In the genomic region with DNA sequence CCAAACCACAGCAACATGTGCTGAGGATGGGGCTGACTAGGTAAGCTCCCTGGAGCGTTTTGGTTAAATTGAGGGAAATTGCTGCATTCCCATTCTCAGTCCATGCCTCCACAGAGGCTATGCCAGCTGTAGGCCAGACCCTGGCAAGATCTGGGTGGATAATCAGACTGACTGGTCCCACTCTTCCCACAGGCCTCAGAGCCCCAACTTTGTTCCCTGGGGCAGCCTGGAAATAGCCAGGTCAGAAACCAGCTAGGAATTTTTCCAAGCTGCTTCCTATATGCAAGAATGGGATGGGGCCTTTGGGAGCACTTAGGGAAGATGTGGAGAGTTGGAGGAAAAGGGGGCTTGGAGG, we compare ENCODE assay signal across 1 cellular context.
TF ChIP-seq lines count a peak whose summit lies in the region.

No MANE protein-coding gene starts in this region.

TF ChIP-seq in HepG2, 621 proteins besides CTCF, POLR2A, EP300 and RAD21 (continues in another document):
- no peak for TF ChIP-seq ADNP (CRISPR knock-in tag; IDR thresholded peaks at IDR 0.05)
- no peak for TF ChIP-seq ZNF781 (CRISPR knock-in tag; IDR thresholded peaks at IDR 0.05; ENCODE audit: borderline replicate concordance, not compliant biosample characterization)
- TF ChIP-seq, protein P1, sequence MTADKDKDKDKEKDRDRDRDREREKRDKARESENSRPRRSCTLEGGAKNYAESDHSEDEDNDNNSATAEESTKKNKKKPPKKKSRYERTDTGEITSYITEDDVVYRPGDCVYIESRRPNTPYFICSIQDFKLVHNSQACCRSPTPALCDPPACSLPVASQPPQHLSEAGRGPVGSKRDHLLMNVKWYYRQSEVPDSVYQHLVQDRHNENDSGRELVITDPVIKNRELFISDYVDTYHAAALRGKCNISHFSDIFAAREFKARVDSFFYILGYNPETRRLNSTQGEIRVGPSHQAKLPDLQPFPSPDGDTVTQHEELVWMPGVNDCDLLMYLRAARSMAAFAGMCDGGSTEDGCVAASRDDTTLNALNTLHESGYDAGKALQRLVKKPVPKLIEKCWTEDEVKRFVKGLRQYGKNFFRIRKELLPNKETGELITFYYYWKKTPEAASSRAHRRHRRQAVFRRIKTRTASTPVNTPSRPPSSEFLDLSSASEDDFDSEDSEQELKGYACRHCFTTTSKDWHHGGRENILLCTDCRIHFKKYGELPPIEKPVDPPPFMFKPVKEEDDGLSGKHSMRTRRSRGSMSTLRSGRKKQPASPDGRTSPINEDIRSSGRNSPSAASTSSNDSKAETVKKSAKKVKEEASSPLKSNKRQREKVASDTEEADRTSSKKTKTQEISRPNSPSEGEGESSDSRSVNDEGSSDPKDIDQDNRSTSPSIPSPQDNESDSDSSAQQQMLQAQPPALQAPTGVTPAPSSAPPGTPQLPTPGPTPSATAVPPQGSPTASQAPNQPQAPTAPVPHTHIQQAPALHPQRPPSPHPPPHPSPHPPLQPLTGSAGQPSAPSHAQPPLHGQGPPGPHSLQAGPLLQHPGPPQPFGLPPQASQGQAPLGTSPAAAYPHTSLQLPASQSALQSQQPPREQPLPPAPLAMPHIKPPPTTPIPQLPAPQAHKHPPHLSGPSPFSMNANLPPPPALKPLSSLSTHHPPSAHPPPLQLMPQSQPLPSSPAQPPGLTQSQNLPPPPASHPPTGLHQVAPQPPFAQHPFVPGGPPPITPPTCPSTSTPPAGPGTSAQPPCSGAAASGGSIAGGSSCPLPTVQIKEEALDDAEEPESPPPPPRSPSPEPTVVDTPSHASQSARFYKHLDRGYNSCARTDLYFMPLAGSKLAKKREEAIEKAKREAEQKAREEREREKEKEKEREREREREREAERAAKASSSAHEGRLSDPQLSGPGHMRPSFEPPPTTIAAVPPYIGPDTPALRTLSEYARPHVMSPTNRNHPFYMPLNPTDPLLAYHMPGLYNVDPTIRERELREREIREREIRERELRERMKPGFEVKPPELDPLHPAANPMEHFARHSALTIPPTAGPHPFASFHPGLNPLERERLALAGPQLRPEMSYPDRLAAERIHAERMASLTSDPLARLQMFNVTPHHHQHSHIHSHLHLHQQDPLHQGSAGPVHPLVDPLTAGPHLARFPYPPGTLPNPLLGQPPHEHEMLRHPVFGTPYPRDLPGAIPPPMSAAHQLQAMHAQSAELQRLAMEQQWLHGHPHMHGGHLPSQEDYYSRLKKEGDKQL (CRISPR knock-in tag; IDR thresholded peaks at IDR 0.05; ENCODE audit: low read depth): no peak
- TF ChIP-seq REPIN1 (CRISPR knock-in tag; IDR thresholded peaks at IDR 0.05; ENCODE audit: borderline replicate concordance, low read depth): no peak
- no peak for TF ChIP-seq THYN1 (CRISPR knock-in tag; IDR thresholded peaks at IDR 0.05; ENCODE audit: borderline replicate concordance, low read depth)
- TF ChIP-seq FLYWCH1 (CRISPR knock-in tag; IDR thresholded peaks at IDR 0.05): no peak
- TF ChIP-seq SALL1 (CRISPR knock-in tag; IDR thresholded peaks at IDR 0.05): peak; percentile 2; the same call in 1 of the 2 replicates
- TF ChIP-seq, protein P2, sequence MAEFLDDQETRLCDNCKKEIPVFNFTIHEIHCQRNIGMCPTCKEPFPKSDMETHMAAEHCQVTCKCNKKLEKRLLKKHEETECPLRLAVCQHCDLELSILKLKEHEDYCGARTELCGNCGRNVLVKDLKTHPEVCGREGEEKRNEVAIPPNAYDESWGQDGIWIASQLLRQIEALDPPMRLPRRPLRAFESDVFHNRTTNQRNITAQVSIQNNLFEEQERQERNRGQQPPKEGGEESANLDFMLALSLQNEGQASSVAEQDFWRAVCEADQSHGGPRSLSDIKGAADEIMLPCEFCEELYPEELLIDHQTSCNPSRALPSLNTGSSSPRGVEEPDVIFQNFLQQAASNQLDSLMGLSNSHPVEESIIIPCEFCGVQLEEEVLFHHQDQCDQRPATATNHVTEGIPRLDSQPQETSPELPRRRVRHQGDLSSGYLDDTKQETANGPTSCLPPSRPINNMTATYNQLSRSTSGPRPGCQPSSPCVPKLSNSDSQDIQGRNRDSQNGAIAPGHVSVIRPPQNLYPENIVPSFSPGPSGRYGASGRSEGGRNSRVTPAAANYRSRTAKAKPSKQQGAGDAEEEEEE (CRISPR knock-in tag; IDR thresholded peaks at IDR 0.05; ENCODE audit: borderline replicate concordance): no peak
- TF ChIP-seq ZNF343 (CRISPR knock-in tag; IDR thresholded peaks at IDR 0.05): no peak
- no peak for TF ChIP-seq TBX2 (CRISPR knock-in tag; IDR thresholded peaks at IDR 0.05; ENCODE audit: borderline replicate concordance)
- TF ChIP-seq ZNF569 (CRISPR knock-in tag; IDR thresholded peaks at IDR 0.05; ENCODE audit: borderline replicate concordance): no peak
- TF ChIP-seq ZNF136 (CRISPR knock-in tag; IDR thresholded peaks at IDR 0.05; ENCODE audit: low read depth): no peak
- TF ChIP-seq, protein P3, sequence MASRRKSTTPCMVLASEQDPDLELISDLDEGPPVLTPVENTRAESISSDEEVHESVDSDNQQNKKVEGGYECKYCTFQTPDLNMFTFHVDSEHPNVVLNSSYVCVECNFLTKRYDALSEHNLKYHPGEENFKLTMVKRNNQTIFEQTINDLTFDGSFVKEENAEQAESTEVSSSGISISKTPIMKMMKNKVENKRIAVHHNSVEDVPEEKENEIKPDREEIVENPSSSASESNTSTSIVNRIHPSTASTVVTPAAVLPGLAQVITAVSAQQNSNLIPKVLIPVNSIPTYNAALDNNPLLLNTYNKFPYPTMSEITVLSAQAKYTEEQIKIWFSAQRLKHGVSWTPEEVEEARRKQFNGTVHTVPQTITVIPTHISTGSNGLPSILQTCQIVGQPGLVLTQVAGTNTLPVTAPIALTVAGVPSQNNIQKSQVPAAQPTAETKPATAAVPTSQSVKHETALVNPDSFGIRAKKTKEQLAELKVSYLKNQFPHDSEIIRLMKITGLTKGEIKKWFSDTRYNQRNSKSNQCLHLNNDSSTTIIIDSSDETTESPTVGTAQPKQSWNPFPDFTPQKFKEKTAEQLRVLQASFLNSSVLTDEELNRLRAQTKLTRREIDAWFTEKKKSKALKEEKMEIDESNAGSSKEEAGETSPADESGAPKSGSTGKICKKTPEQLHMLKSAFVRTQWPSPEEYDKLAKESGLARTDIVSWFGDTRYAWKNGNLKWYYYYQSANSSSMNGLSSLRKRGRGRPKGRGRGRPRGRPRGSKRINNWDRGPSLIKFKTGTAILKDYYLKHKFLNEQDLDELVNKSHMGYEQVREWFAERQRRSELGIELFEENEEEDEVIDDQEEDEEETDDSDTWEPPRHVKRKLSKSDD (CRISPR knock-in tag; IDR thresholded peaks at IDR 0.05; ENCODE audit: low read depth): no peak
- TF ChIP-seq ATAD3A (CRISPR knock-in tag; IDR thresholded peaks at IDR 0.05): no peak
- 0 out of 2 replicates have a peak, but pooled peaks have one; percentile 50 for TF ChIP-seq ZNF709 (CRISPR knock-in tag; IDR thresholded peaks at IDR 0.05)
- no peak for TF ChIP-seq ZNF567 (CRISPR knock-in tag; IDR thresholded peaks at IDR 0.05; ENCODE audit: borderline replicate concordance)
- TF ChIP-seq, protein P4, sequence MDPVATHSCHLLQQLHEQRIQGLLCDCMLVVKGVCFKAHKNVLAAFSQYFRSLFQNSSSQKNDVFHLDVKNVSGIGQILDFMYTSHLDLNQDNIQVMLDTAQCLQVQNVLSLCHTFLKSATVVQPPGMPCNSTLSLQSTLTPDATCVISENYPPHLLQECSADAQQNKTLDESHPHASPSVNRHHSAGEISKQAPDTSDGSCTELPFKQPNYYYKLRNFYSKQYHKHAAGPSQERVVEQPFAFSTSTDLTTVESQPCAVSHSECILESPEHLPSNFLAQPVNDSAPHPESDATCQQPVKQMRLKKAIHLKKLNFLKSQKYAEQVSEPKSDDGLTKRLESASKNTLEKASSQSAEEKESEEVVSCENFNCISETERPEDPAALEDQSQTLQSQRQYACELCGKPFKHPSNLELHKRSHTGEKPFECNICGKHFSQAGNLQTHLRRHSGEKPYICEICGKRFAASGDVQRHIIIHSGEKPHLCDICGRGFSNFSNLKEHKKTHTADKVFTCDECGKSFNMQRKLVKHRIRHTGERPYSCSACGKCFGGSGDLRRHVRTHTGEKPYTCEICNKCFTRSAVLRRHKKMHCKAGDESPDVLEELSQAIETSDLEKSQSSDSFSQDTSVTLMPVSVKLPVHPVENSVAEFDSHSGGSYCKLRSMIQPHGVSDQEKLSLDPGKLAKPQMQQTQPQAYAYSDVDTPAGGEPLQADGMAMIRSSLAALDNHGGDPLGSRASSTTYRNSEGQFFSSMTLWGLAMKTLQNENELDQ (CRISPR knock-in tag; IDR thresholded peaks at IDR 0.05; ENCODE audit: borderline replicate concordance): no peak
- no peak for TF ChIP-seq ZNF749 (CRISPR knock-in tag; IDR thresholded peaks at IDR 0.05; ENCODE audit: borderline replicate concordance)
- no peak for TF ChIP-seq ZMAT3 (CRISPR knock-in tag; conservative IDR thresholded peaks at IDR 0.05)
- TF ChIP-seq GATA4 (IDR thresholded peaks at IDR 0.05; ENCODE audit: borderline replicate concordance, low read depth): no peak
- no peak for TF ChIP-seq ZNF484 (CRISPR knock-in tag; IDR thresholded peaks at IDR 0.05; ENCODE audit: borderline replicate concordance, low read depth)
- TF ChIP-seq, protein P5, sequence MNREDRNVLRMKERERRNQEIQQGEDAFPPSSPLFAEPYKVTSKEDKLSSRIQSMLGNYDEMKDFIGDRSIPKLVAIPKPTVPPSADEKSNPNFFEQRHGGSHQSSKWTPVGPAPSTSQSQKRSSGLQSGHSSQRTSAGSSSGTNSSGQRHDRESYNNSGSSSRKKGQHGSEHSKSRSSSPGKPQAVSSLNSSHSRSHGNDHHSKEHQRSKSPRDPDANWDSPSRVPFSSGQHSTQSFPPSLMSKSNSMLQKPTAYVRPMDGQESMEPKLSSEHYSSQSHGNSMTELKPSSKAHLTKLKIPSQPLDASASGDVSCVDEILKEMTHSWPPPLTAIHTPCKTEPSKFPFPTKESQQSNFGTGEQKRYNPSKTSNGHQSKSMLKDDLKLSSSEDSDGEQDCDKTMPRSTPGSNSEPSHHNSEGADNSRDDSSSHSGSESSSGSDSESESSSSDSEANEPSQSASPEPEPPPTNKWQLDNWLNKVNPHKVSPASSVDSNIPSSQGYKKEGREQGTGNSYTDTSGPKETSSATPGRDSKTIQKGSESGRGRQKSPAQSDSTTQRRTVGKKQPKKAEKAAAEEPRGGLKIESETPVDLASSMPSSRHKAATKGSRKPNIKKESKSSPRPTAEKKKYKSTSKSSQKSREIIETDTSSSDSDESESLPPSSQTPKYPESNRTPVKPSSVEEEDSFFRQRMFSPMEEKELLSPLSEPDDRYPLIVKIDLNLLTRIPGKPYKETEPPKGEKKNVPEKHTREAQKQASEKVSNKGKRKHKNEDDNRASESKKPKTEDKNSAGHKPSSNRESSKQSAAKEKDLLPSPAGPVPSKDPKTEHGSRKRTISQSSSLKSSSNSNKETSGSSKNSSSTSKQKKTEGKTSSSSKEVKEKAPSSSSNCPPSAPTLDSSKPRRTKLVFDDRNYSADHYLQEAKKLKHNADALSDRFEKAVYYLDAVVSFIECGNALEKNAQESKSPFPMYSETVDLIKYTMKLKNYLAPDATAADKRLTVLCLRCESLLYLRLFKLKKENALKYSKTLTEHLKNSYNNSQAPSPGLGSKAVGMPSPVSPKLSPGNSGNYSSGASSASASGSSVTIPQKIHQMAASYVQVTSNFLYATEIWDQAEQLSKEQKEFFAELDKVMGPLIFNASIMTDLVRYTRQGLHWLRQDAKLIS (CRISPR knock-in tag; IDR thresholded peaks at IDR 0.05): no peak
- TF ChIP-seq ZFP36 (IDR thresholded peaks at IDR 0.05; ENCODE audit: borderline replicate concordance, low read depth, low read length, partially characterized antibody): no peak
- TF ChIP-seq EED (CRISPR knock-in tag; IDR thresholded peaks at IDR 0.05): no peak
- no peak for TF ChIP-seq WIZ (CRISPR knock-in tag; IDR thresholded peaks at IDR 0.05)
- no peak for TF ChIP-seq KDM4B (CRISPR knock-in tag; IDR thresholded peaks at IDR 0.05)
- no peak for TF ChIP-seq RNF2 (conservative IDR thresholded peaks at IDR 0.05; ENCODE audit: low read depth)
- TF ChIP-seq PLRG1 (conservative IDR thresholded peaks at IDR 0.05): no peak
- TF ChIP-seq, protein P6, sequence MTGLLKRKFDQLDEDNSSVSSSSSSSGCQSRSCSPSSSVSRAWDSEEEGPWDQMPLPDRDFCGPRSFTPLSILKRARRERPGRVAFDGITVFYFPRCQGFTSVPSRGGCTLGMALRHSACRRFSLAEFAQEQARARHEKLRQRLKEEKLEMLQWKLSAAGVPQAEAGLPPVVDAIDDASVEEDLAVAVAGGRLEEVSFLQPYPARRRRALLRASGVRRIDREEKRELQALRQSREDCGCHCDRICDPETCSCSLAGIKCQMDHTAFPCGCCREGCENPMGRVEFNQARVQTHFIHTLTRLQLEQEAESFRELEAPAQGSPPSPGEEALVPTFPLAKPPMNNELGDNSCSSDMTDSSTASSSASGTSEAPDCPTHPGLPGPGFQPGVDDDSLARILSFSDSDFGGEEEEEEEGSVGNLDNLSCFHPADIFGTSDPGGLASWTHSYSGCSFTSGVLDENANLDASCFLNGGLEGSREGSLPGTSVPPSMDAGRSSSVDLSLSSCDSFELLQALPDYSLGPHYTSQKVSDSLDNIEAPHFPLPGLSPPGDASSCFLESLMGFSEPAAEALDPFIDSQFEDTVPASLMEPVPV (CRISPR knock-in tag; IDR thresholded peaks at IDR 0.05): 0 out of 2 replicates have a peak, but pooled peaks have one; percentile 7
- 0 out of 2 replicates have a peak, but pooled peaks have one; percentile 8 for TF ChIP-seq ZSCAN21 (CRISPR knock-in tag; IDR thresholded peaks at IDR 0.05; ENCODE audit: borderline replicate concordance)
- no peak for TF ChIP-seq HNF4G (IDR thresholded peaks at IDR 0.05; ENCODE audit: borderline replicate concordance, low read depth, low read length)
- no peak for TF ChIP-seq HNF4G (CRISPR knock-in tag; IDR thresholded peaks at IDR 0.05; ENCODE audit: borderline replicate concordance, low read depth)
- no peak for TF ChIP-seq ZNF234 (CRISPR knock-in tag; conservative IDR thresholded peaks at IDR 0.05)
- TF ChIP-seq SMAD1 (CRISPR knock-in tag; IDR thresholded peaks at IDR 0.05; ENCODE audit: borderline replicate concordance, low read depth): 0 out of 2 replicates have a peak, but pooled peaks have one; percentile 13
- no peak for TF ChIP-seq ZNF616 (CRISPR knock-in tag; IDR thresholded peaks at IDR 0.05; ENCODE audit: low read depth)
